24 cellular contexts compared by ENCODE assay signal in the genomic region with DNA sequence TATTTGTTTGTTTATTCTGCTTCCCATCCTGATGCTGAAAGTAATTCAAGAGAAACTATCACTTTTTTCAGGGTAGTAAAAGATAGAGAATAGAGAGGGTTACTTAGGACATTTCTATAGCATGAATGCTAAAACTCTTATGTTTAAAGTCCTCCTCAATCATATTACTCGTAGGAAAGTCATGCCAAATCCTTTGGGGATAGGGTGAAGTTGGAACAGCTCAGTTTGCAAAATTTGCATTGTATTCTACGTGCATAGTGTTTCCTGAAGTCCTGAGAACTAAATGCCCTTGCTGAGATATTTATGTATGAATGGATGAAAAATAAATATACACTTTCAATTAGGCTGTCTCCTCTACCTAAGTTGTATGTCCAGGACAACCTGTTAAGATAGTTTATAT. TPM values are rescaled to one million over a fixed set of nuclear protein-coding genes. Genes with fewer than 3 reads are reported as not detected.
DNase-seq lines count a peak whose midpoint lies in the region; ATAC-seq, FAIRE-seq and TF ChIP-seq lines count a peak whose summit lies in the region.
"Had no signal": no experiment of that assay in that cellular context is flagged by ENCODE, and none has a peak within 500 bp of the region (broad histone marks: within the 10 kb centered on the region; RNA-seq: fewer than 3 reads in every experiment).

No MANE protein-coding gene starts in this region.

- TF ChIP-seq EP300 in sigmoid colon (IDR thresholded peaks at IDR 0.05) = no peak
- TF ChIP-seq EP300 in SK-N-SH (IDR thresholded peaks at IDR 0.05; ENCODE audit: borderline replicate concordance in 1 of 2, low read depth in 1 of 2, low read length in 1 of 2) = no peak

- H3K9me3 ChIP-seq in sigmoid colon = no peaks in the 10 kb centered on the region
- no peaks in the 10 kb centered on the region for H3K9me3 ChIP-seq in SK-N-SH
- H3K9me3 ChIP-seq: mucosa of descending colon, ovary, thyroid gland had no signal

- peak; percentile 62 for ATAC-seq in foreskin keratinocyte
- no peak for ATAC-seq in HG02970 (IDR thresholded peaks at IDR 0.05; ENCODE audit: low FRiP score, unreplicated experiment)
- no peak for ATAC-seq in GM19324 (IDR thresholded peaks at IDR 0.05; ENCODE audit: low FRiP score, unreplicated experiment)
- ATAC-seq: gastrocnemius medialis; mucosa of descending colon; stimulated activated naive CD8-positive, alpha-beta T cell treated with anti-CD3 and anti-CD28 coated beads, Interleukin-15, Interleukin-2, amounts not matched to agents 100 U/mL and 50 U/mL, for 24 hours had no signal

- POLR2A ChIA-PET in SK-N-SH (lab: Yijun Ruan, JAX) = no interaction called here

- H4K20me1 ChIP-seq in SK-N-SH (ENCODE audit: insufficient read depth) = no peaks in the 10 kb centered on the region

- H3K4me3 ChIP-seq in AG10803 (ENCODE audit: low read length) (no peak overlapping the region), bronchial epithelial cell (ENCODE audit: low read depth, low read length) (no peak overlapping the region), sigmoid colon (no peak overlapping the region), SK-N-SH (ENCODE audit: low read depth in 2 of 2, low read length in 1 of 2) (no peak overlapping the region)
- H3K4me3 ChIP-seq: dorsolateral prefrontal cortex, gastrocnemius medialis, mucosa of descending colon, ovary, thyroid gland had no signal

- H3K36me3 ChIP-seq in bronchial epithelial cell (ENCODE audit: control insufficient read depth, insufficient read depth, low read length) (no peaks in the 10 kb centered on the region), sigmoid colon (no peaks in the 10 kb centered on the region), SK-N-SH (replicated peaks in 1 of 2; ENCODE audit: control insufficient read depth in 1 of 2, insufficient read depth in 2 of 2, low read length in 1 of 2) (no peaks in the 10 kb centered on the region)
- H3K36me3 ChIP-seq: gastrocnemius medialis, ovary, thyroid gland had no signal

- WGBS in sigmoid colon, 2 donors = 48 to 72% methylated on average over 2 of the region's 2 CpGs
- WGBS in SK-N-SH (ENCODE audit: low lambda C conversion rate) = 9% methylated on average over 2 of the region's 2 CpGs

- TF ChIP-seq CTCF in AG10803 (conservative IDR thresholded peaks at IDR 0.05; ENCODE audit: low read length) = no peak
- TF ChIP-seq CTCF in bronchial epithelial cell (IDR thresholded peaks at IDR 0.05; ENCODE audit: insufficient read depth, low read length, severe bottlenecking) = no peak
- TF ChIP-seq CTCF in foreskin keratinocyte (conservative IDR thresholded peaks at IDR 0.05) = no peak
- no peak for TF ChIP-seq CTCF in sigmoid colon (IDR thresholded peaks at IDR 0.05)
- no peak for TF ChIP-seq CTCF in SK-N-SH (IDR thresholded peaks at IDR 0.05)

- no peak overlapping the region for H3K9ac ChIP-seq in SK-N-SH

- no peak for TF ChIP-seq POLR2A in sigmoid colon (IDR thresholded peaks at IDR 0.05)

- H2AFZ ChIP-seq in SK-N-SH (ENCODE audit: low read depth) = no peak overlapping the region

- no peak overlapping the region for H3K4me2 ChIP-seq in SK-N-SH

- DNase-seq in AG10803 (ENCODE audit: low read depth) (peak; percentile 14), HS-5 (ENCODE audit: low read depth) (peak; percentile 61), bronchial epithelial cell (ENCODE audit: low read depth) (peak; percentile 28), foreskin keratinocyte (peak in 1 of 2 donors; percentile 32), sigmoid colon (no peak), SK-N-SH (no peak)
- DNase-seq: activated CD4-positive, alpha-beta T cell treated with anti-CD3 and anti-CD28 coated beads, Interleukin-2, amount 10 ng/mL, durations not matched to agents 24 days and 14 days; aorta; central memory CD4-positive, alpha-beta T cell; gastrocnemius medialis had no signal

- H3K79me2 ChIP-seq in SK-N-SH (ENCODE audit: insufficient read depth) = no peaks in the 10 kb centered on the region

- H3F3A ChIP-seq in SK-N-SH (replicated peaks; ENCODE audit: insufficient read depth) = no peaks in the 10 kb centered on the region

- H3K27me3 ChIP-seq in bronchial epithelial cell (ENCODE audit: control insufficient read depth, insufficient read depth, low read length) = no peaks in the 10 kb centered on the region
- H3K27me3 ChIP-seq in foreskin keratinocyte = no peaks in the 10 kb centered on the region
- H3K27me3 ChIP-seq in sigmoid colon = no peaks in the 10 kb centered on the region
- peaks cover 7% of the 10 kb centered on the region; the same call in 1 of the 2 replicates for H3K27me3 ChIP-seq in SK-N-SH (ENCODE audit: insufficient read depth)
- H3K27me3 ChIP-seq: gastrocnemius medialis, ovary, thyroid gland had no signal

- CTCF ChIA-PET in SK-N-SH (lab: Yijun Ruan, JAX) = interaction anchor here (0.8 to 3.0 kb wide), 6 partner anchors 9 to 419 kb away, joined by 3 to 12 read pairs (median 4); no protein-coding TSS in a partner anchor

- no peaks in the 10 kb centered on the region for H3K9me2 ChIP-seq in SK-N-SH

- H3K27ac ChIP-seq in foreskin keratinocyte = no peak overlapping the region
- no peak overlapping the region for H3K27ac ChIP-seq in sigmoid colon
- no peak overlapping the region for H3K27ac ChIP-seq in SK-N-SH (ENCODE audit: low read depth in 2 of 2, low read length in 1 of 2)
- H3K27ac ChIP-seq: C4-2B, dorsolateral prefrontal cortex, gastrocnemius medialis, ovary, thyroid gland, VCaP had no signal

- intact Hi-C loops in sigmoid colon (cut with DNase I) = loop anchor here (1.0 kb wide), 1 partner anchor 50 kb away; no protein-coding TSS in a partner anchor

- TF ChIP-seq RAD21 in SK-N-SH (IDR thresholded peaks at IDR 0.05; ENCODE audit: low read length) = no peak

- peaks cover 10% of the 10 kb centered on the region for H3K4me1 ChIP-seq in foreskin keratinocyte
- no peaks in the 10 kb centered on the region for H3K4me1 ChIP-seq in sigmoid colon
- H3K4me1 ChIP-seq in SK-N-SH (ENCODE audit: control insufficient read depth in 1 of 2, insufficient read depth in 2 of 2, low read depth in 1 of 2, low read length in 1 of 2) = no peaks in the 10 kb centered on the region
- H3K4me1 ChIP-seq: gastrocnemius medialis, thyroid gland had no signal

- no peak for FAIRE-seq in bronchial epithelial cell (lab: Jason Lieb, UNC)
- FAIRE-seq: GM19239 had no signal

TF ChIP-seq in SK-N-SH, 30 proteins besides CTCF, POLR2A, EP300 and RAD21 (continues in another document):
- no peak for TF ChIP-seq RFX5 (IDR thresholded peaks at IDR 0.05; ENCODE audit: low read length)
- TF ChIP-seq, protein P1, sequence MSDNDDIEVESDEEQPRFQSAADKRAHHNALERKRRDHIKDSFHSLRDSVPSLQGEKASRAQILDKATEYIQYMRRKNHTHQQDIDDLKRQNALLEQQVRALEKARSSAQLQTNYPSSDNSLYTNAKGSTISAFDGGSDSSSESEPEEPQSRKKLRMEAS (IDR thresholded peaks at IDR 0.05; ENCODE audit: low read depth) = no peak
- TF ChIP-seq GATA2 (CRISPR knock-in tag; IDR thresholded peaks at IDR 0.05) = no peak
- TF ChIP-seq, protein P2, sequence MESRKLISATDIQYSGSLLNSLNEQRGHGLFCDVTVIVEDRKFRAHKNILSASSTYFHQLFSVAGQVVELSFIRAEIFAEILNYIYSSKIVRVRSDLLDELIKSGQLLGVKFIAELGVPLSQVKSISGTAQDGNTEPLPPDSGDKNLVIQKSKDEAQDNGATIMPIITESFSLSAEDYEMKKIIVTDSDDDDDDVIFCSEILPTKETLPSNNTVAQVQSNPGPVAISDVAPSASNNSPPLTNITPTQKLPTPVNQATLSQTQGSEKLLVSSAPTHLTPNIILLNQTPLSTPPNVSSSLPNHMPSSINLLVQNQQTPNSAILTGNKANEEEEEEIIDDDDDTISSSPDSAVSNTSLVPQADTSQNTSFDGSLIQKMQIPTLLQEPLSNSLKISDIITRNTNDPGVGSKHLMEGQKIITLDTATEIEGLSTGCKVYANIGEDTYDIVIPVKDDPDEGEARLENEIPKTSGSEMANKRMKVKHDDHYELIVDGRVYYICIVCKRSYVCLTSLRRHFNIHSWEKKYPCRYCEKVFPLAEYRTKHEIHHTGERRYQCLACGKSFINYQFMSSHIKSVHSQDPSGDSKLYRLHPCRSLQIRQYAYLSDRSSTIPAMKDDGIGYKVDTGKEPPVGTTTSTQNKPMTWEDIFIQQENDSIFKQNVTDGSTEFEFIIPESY (IDR thresholded peaks at IDR 0.05; ENCODE audit: borderline replicate concordance, low read depth) = no peak
- TF ChIP-seq GABPA (IDR thresholded peaks at IDR 0.05; ENCODE audit: low read depth) = no peak
- no peak for TF ChIP-seq MXI1 (IDR thresholded peaks at IDR 0.05; ENCODE audit: low read depth, low read length)
- no peak for TF ChIP-seq FOXJ3 (CRISPR knock-in tag; IDR thresholded peaks at IDR 0.05)
- TF ChIP-seq TEAD4 (IDR thresholded peaks at IDR 0.05; ENCODE audit: borderline replicate concordance, insufficient read depth) = no peak
- no peak for TF ChIP-seq NFIC (IDR thresholded peaks at IDR 0.05; ENCODE audit: borderline replicate concordance)
- no peak for TF ChIP-seq TCF12 (IDR thresholded peaks at IDR 0.05)
- TF ChIP-seq CHD2 (IDR thresholded peaks at IDR 0.05; ENCODE audit: low read length, partially characterized antibody) = no peak
- TF ChIP-seq, protein P3, sequence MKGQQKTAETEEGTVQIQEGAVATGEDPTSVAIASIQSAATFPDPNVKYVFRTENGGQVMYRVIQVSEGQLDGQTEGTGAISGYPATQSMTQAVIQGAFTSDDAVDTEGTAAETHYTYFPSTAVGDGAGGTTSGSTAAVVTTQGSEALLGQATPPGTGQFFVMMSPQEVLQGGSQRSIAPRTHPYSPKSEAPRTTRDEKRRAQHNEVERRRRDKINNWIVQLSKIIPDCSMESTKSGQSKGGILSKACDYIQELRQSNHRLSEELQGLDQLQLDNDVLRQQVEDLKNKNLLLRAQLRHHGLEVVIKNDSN (IDR thresholded peaks at IDR 0.05; ENCODE audit: borderline replicate concordance, low read depth) = no peak
- no peak for TF ChIP-seq YY1 (IDR thresholded peaks at IDR 0.05; ENCODE audit: low read depth)

RNA-seq across cellular contexts. Expression of a gene that starts 14.6 kb away (rescaled TPM):
- total RNA-seq in bronchial epithelial cell (not detected in 2 replicates), foreskin keratinocyte (not detected in 2 replicates), sigmoid colon (not detected)
- polyA plus RNA-seq in foreskin keratinocyte (not detected in 2 replicates), sigmoid colon (not detected), SK-N-SH (2012; rRNA removed) (not detected in 2 replicates)
- polyA plus RNA-seq in SK-N-SH (2012; cell fraction: cytosol; rRNA removed) = not detected in 2 replicates
- not detected in 2 replicates for polyA plus RNA-seq in SK-N-SH (2012; cell fraction: nucleus; rRNA removed)
- total RNA-seq: activated CD4-positive, alpha-beta T cell treated with anti-CD3 and anti-CD28 coated beads, Interleukin-2, amount 10 ng/mL, durations not matched to agents 24 days and 14 days; activated naive CD4-positive, alpha-beta T cell treated with anti-CD3 and anti-CD28 coated beads for 36 hours; aorta; gastrocnemius medialis; liver; M059J; mucosa of descending colon; ovary; T-helper 2 cell treated with Interferon-gamma antibody and Interleukin-4, amounts not matched to agents 100 ng/mL and 5 ng/mL, for 36 hours; thyroid gland had no signal
- polyA plus RNA-seq: aorta, liver, ovary had no signal

RNA-seq across cellular contexts. Expression of a gene that starts 46.1 kb away (rescaled TPM):
- 23.8 and 32.1 TPM in 2 replicates for total RNA-seq in bronchial epithelial cell
- 147 and 160 TPM in 2 replicates for total RNA-seq in foreskin keratinocyte
- polyA plus RNA-seq in foreskin keratinocyte = 86.7 and 98.0 TPM in 2 replicates
- 100 to 1,000 TPM in 2 of 4 donors, 10 to 100 TPM in 2; 59.3 to 194 (median 101) TPM for total RNA-seq in sigmoid colon
- 100 to 1,000 TPM in 2 of 3 donors, 10 to 100 TPM in 1; 88.9 to 156 (median 145) TPM for polyA plus RNA-seq in sigmoid colon
- 10.7 and 10.9 TPM in 2 replicates for polyA plus RNA-seq in SK-N-SH (2012; rRNA removed)
- polyA plus RNA-seq in SK-N-SH (2012; cell fraction: cytosol; rRNA removed) = 10.2 and 12.3 TPM in 2 replicates
- polyA plus RNA-seq in SK-N-SH (2012; cell fraction: nucleus; rRNA removed) = 7.8 and 9.8 TPM in 2 replicates

Comparison
In these comparisons a context has a peak if more than half of its experiments do, and no peak if none do; other contexts are left out.
1. DNase-seq: peak in AG10803 (single experiment), HS-5 (single experiment) and bronchial epithelial cell (single experiment); none in sigmoid colon (single experiment) and SK-N-SH (single experiment).